ENCODE assay signal across 8 cellular contexts in genomic region chr19:36528194-36528920, GRCh38. TPM values are rescaled to one million over a fixed set of nuclear protein-coding genes. Genes with fewer than 3 reads are reported as not detected.
DNase-seq lines count a peak whose midpoint lies in the region; ATAC-seq, FAIRE-seq and TF ChIP-seq lines count a peak whose summit lies in the region.

Gene ZNF260 (minus strand): TSS chr19:36528271. CDS start chr19:36515238, 13,033 bp downstream.

- H3K27ac ChIP-seq in ascending aorta (peak within 1 kb of the TSS; percentile 89 to 92), right cardiac atrium (ENCODE audit: low read length) (peak within 1 kb of the TSS; percentile 97), psoas muscle (peak within 1 kb of the TSS; percentile 90)

- no peaks in the 10 kb centered on the region for H3K27me3 Mint-ChIP-seq in T-helper 2 cell treated with Interferon-gamma antibody and Interleukin-4, amounts not matched to agents 5 μg/mL and 100 μg/mL, for 36 hours (ENCODE audit: low read depth)

- peak; percentile 62 for TF ChIP-seq POLR2A in GM15510 (IDR thresholded peaks at IDR 0.05; ENCODE audit: borderline replicate concordance, extremely low read depth, insufficient read length)

- peak within 1 kb of the TSS; percentile 100 for H3K27ac Mint-ChIP-seq in T-helper 2 cell treated with Interferon-gamma antibody and Interleukin-4, amounts not matched to agents 5 μg/mL and 100 μg/mL, for 36 hours

- H3K9me3 ChIP-seq in ascending aorta (peaks cover 11 to 63% of the 10 kb centered on the region in 2 donors), right cardiac atrium (ENCODE audit: control insufficient read depth, low read length) (no peaks in the 10 kb centered on the region), psoas muscle (peaks cover 70% of the 10 kb centered on the region)

- peaks cover 18% of the 10 kb centered on the region for H3K4me1 Mint-ChIP-seq in T-helper 2 cell treated with Interferon-gamma antibody and Interleukin-4, amounts not matched to agents 5 μg/mL and 100 μg/mL, for 36 hours (ENCODE audit: low read depth)

- peaks cover 0 to 4% of the 10 kb centered on the region in 2 donors for H3K4me1 ChIP-seq in ascending aorta
- peaks cover 3% of the 10 kb centered on the region for H3K4me1 ChIP-seq in right cardiac atrium (ENCODE audit: control insufficient read depth, insufficient read depth, low read length)
- peaks cover 4% of the 10 kb centered on the region for H3K4me1 ChIP-seq in psoas muscle

- intact Hi-C loops in ascending aorta (cut with DNase I) (loop anchor here (1.0 to 10.0 kb wide), 10 partner anchors 39 to 1066 kb away; partner anchors contain the start of genes ZFP14, ZFP82, ZNF345 and ZNF461), right cardiac atrium (cut with DNase I) (no loop called here), psoas muscle (cut with DNase I) (loop anchor here (2.0 to 5.0 kb wide), 4 partner anchors 40 to 311 kb away; partner anchors contain the start of genes ZNF529 (in 2 of the 2), ZNF146 (in 1 of the 2) and ZNF566 (in 1 of the 2))

- H3K4me3 Mint-ChIP-seq in T-helper 2 cell treated with Interferon-gamma antibody and Interleukin-4, amounts not matched to agents 5 μg/mL and 100 μg/mL, for 36 hours: peak within 1 kb of the TSS; percentile 100

- H3K4me3 ChIP-seq in ascending aorta: peak within 1 kb of the TSS; percentile 73 to 92
- peak within 1 kb of the TSS; percentile 79 for H3K4me3 ChIP-seq in right cardiac atrium (ENCODE audit: low read length)
- peak within 1 kb of the TSS; percentile 79 for H3K4me3 ChIP-seq in psoas muscle

- ATAC-seq in HG02885 (IDR thresholded peaks at IDR 0.05; ENCODE audit: poor library complexity, unreplicated experiment): peak; percentile 88
- ATAC-seq in right cardiac atrium: peak; percentile 99
- ATAC-seq in psoas muscle: peak; percentile 97 to 98 (median 98)

- H3K9me3 Mint-ChIP-seq in T-helper 2 cell treated with Interferon-gamma antibody and Interleukin-4, amounts not matched to agents 5 μg/mL and 100 μg/mL, for 36 hours: peaks cover 43% of the 10 kb centered on the region

- H3K36me3 ChIP-seq in ascending aorta: peaks cover 14 to 42% of the 10 kb centered on the region in 2 donors
- H3K36me3 ChIP-seq in psoas muscle (ENCODE audit: insufficient read depth in 1 of 2, low read depth in 1 of 2): peaks cover 6 to 17% of the 10 kb centered on the region in 2 donors

- H3K36me3 Mint-ChIP-seq in T-helper 2 cell treated with Interferon-gamma antibody and Interleukin-4, amounts not matched to agents 5 μg/mL and 100 μg/mL, for 36 hours (ENCODE audit: low read depth): peaks cover 43% of the 10 kb centered on the region

- no peak for FAIRE-seq in urothelium cell line (lab: Jason Lieb, UNC)

- H3K27me3 ChIP-seq in ascending aorta (no peaks in the 10 kb centered on the region), right cardiac atrium (ENCODE audit: control insufficient read depth, insufficient read depth) (no peaks in the 10 kb centered on the region), psoas muscle (ENCODE audit: insufficient read depth in 3 of 3, low read length in 2 of 3) (no peaks in the 10 kb centered on the region)

- DNase-seq in NCI-H187 treated with DMSO at 0.1 percent for 48 hours (lab: John Stamatoyannopoulos, UW) (peak; percentile 75), ascending aorta (ENCODE audit: low spot score in 2 of 2) (peak; percentile 86 to 98), right cardiac atrium (peak; percentile 98 to 99 (median 99)), psoas muscle (peak; percentile 97 to 98), urothelium cell line (ENCODE audit: low spot score) (peak; percentile 94)
- DNase-seq in T-helper 2 cell treated with Interferon-gamma antibody and Interleukin-4, amounts not matched to agents 5 μg/mL and 100 μg/mL, for 36 hours (ENCODE audit: low spot score): peak; percentile 91

- TF ChIP-seq CTCF in ascending aorta (IDR thresholded peaks at IDR 0.05): no peak
- no peak for TF ChIP-seq CTCF in psoas muscle (IDR thresholded peaks at IDR 0.05)

- WGBS in right cardiac atrium: under 1% methylated on average over 55 of the region's 55 CpGs
- 0 to 1% (median 0%) methylated on average over 54 to 55 of the region's 55 CpGs for WGBS in psoas muscle, 3 donors

RNA-seq across cellular contexts. Expression of gene ZNF260, which starts in this region (rescaled TPM):
- total RNA-seq in ascending aorta (2.1 TPM), right cardiac atrium (10 to 100 TPM in 1 of 4 donors, 1 to 10 TPM in 3; 8.8 to 11.1 (median 9.7) TPM), psoas muscle (1 to 10 TPM; 2.5 to 5.1 (median 3.7) TPM)
- polyA plus RNA-seq in right cardiac atrium (4.5 TPM), psoas muscle (1 to 10 TPM; 1.2 to 5.6 (median 1.9) TPM)

Comparison
In these comparisons a context has a peak if more than half of its experiments do, and no peak if none do; other contexts are left out.
1. Peak in every context shown above with its lines: DNase-seq, ATAC-seq, H3K4me3 ChIP-seq and H3K27ac ChIP-seq.
2. intact Hi-C loops: an anchor here in ascending aorta (1.0 to 10.0 kb wide) and psoas muscle (2.0 to 5.0 kb wide); none called in right cardiac atrium.